17 cellular contexts compared by ENCODE assay signal in genomic region chr3:125156491-125156890, GRCh38.
"Had no signal": no experiment of that assay in that cellular context is flagged by ENCODE, and none has a peak within 500 bp of the region (broad histone marks: within the 10 kb centered on the region; RNA-seq: fewer than 3 reads in every experiment).

No MANE protein-coding gene starts in this region.

- H3K36me3 ChIP-seq: neutrophil, pancreas, right lobe of liver, suprapubic skin, transverse colon, vagina had no signal

- ATAC-seq: activated CD4-positive, CD25-positive, alpha-beta regulatory T cell treated with anti-CD3 and anti-CD28 coated beads, Interleukin-2, amount 50 U/mL, for 24 hours; activated naive CD4-positive, alpha-beta T cell treated with anti-CD3 and anti-CD28 coated beads, Interleukin-2, amount 50 U/mL, for 72 hours; activated T-cell treated with anti-CD3 and anti-CD28 coated beads, Interleukin-2, amount 50 U/mL, for 72 hours; naive thymus-derived CD8-positive, alpha-beta T cell; pancreas; right lobe of liver; stimulated activated naive CD8-positive, alpha-beta T cell treated with anti-CD3 and anti-CD28 coated beads, Interleukin-15, amount 100 ng/mL, for 72 hours had no signal

- H3K4me3 Mint-ChIP-seq: activated T-cell treated with anti-CD3 and anti-CD28 coated beads, Interleukin-2, amount 50 U/mL, for 72 hours; naive thymus-derived CD8-positive, alpha-beta T cell; stimulated activated naive CD8-positive, alpha-beta T cell treated with anti-CD3 and anti-CD28 coated beads, Interleukin-15, amount 100 ng/mL, for 72 hours had no signal

- H3K27ac Mint-ChIP-seq: activated naive CD4-positive, alpha-beta T cell treated with anti-CD3 and anti-CD28 coated beads, Interleukin-2, amount 50 U/mL, for 72 hours; activated T-cell treated with anti-CD3 and anti-CD28 coated beads, Interleukin-2, amount 50 U/mL, for 72 hours; naive thymus-derived CD8-positive, alpha-beta T cell; stimulated activated naive CD8-positive, alpha-beta T cell treated with anti-CD3 and anti-CD28 coated beads, Interleukin-15, amount 100 ng/mL, for 72 hours had no signal

- H3K36me3 Mint-ChIP-seq: activated naive CD4-positive, alpha-beta T cell treated with anti-CD3 and anti-CD28 coated beads, Interleukin-2, amount 50 U/mL, for 72 hours; naive thymus-derived CD8-positive, alpha-beta T cell had no signal

- H3K27me3 Mint-ChIP-seq: naive thymus-derived CD8-positive, alpha-beta T cell had no signal

- DNase-seq: activated CD4-positive, alpha-beta T cell treated with anti-CD3 and anti-CD28 coated beads, Interleukin-2, amount 50 U/mL, for 1 hour; activated effector memory CD4-positive, alpha-beta T cell treated with anti-CD3 and anti-CD28 coated beads, Interleukin-2, amount 50 U/mL, for 16 hours; activated T-cell treated with anti-CD3 and anti-CD28 coated beads, Interleukin-2, amount 50 U/mL, for 72 hours; effector memory CD4-positive, alpha-beta T cell; mesenchymal stem cell; naive thymus-derived CD8-positive, alpha-beta T cell; pancreas; right lobe of liver; small intestine; stimulated activated CD4-positive, alpha-beta T cell treated with anti-CD3 and anti-CD28 coated beads, Interleukin-4, amount 100 ng/mL, for 1 hour; stimulated activated naive CD8-positive, alpha-beta T cell treated with anti-CD3 and anti-CD28 coated beads, Interleukin-15, amount 100 ng/mL, for 72 hours; transverse colon had no signal

- H3K4me3 ChIP-seq: pancreas, right lobe of liver, suprapubic skin, transverse colon, vagina had no signal

- H3K9me3 Mint-ChIP-seq: activated naive CD4-positive, alpha-beta T cell treated with anti-CD3 and anti-CD28 coated beads, Interleukin-2, amount 50 U/mL, for 72 hours; activated T-cell treated with anti-CD3 and anti-CD28 coated beads, Interleukin-2, amount 50 U/mL, for 72 hours; naive thymus-derived CD8-positive, alpha-beta T cell; stimulated activated naive CD8-positive, alpha-beta T cell treated with anti-CD3 and anti-CD28 coated beads, Interleukin-15, amount 100 ng/mL, for 72 hours had no signal

- FAIRE-seq: pancreas, small intestine had no signal

- H3K27me3 ChIP-seq: pancreas, right lobe of liver, suprapubic skin, transverse colon, vagina had no signal

- H3K9me3 ChIP-seq: neutrophil, pancreas, right lobe of liver, suprapubic skin, transverse colon, vagina had no signal

- H3K27ac ChIP-seq: neutrophil, pancreas, right lobe of liver, suprapubic skin, transverse colon, vagina had no signal
